In genomic region chr20:3621111-3621510, GRCh38 we compare ENCODE assay signal across 1 cellular context.
TF ChIP-seq lines count a peak whose summit lies in the region.

No MANE protein-coding gene starts in this region.

TF ChIP-seq in H1, 55 proteins besides CTCF, POLR2A, EP300 and RAD21:
- TF ChIP-seq EGR1 (IDR thresholded peaks at IDR 0.05; ENCODE audit: borderline replicate concordance, low read depth, low read length) (no peak), ZNF274 (IDR thresholded peaks at IDR 0.05; ENCODE audit: borderline replicate concordance, extremely low read depth, low read length) (no peak)
